Comparison of ENCODE assay signal across 8 cellular contexts in genomic region chr12:122079038-122079531, GRCh38. TPM values are rescaled to one million over a fixed set of nuclear protein-coding genes. Genes with fewer than 3 reads are reported as not detected.
DNase-seq lines count a peak whose midpoint lies in the region; ATAC-seq and TF ChIP-seq lines count a peak whose summit lies in the region.

No MANE protein-coding gene starts in this region.

- no peaks in the 10 kb centered on the region for H3K27me3 ChIP-seq in KMS-11 (ENCODE audit: insufficient read depth, low read depth)

- no peaks in the 10 kb centered on the region for H4K20me1 ChIP-seq in KMS-11 (ENCODE audit: insufficient read depth)

- H3K9me3 Mint-ChIP-seq in activated T-helper 17 cell treated with anti-CD3 and anti-CD28 coated beads, Interleukin-2, amount 50 U/mL, for 72 hours = no peaks in the 10 kb centered on the region

- peaks cover 47% of the 10 kb centered on the region; the same call in 1 of the 2 replicates for H3K79me2 ChIP-seq in KMS-11 (ENCODE audit: insufficient read depth, low read depth)

- H3K4me3 ChIP-seq in GM12864 (ENCODE audit: low read depth, low read length) (peak overlapping the region; percentile 58), KMS-11 (IDR thresholded peaks at IDR 0.05; ENCODE audit: insufficient read depth, low read depth, low read length) (no peak overlapping the region), retinal pigment epithelial cell (ENCODE audit: low read length) (peak overlapping the region; percentile 70)

- peak overlapping the region; percentile 66 for H3K9ac ChIP-seq in KMS-11

- TF ChIP-seq CTCF in GM12864 (IDR thresholded peaks at IDR 0.05; ENCODE audit: low read depth, low read length, missing control alignments) (no peak), KMS-11 (conservative IDR thresholded peaks at IDR 0.05; ENCODE audit: low read depth, low read length) (no peak), retinal pigment epithelial cell (conservative IDR thresholded peaks at IDR 0.05; ENCODE audit: low read depth, low read length) (no peak)

- H3K4me3 Mint-ChIP-seq in activated T-helper 17 cell treated with anti-CD3 and anti-CD28 coated beads, Interleukin-2, amount 50 U/mL, for 72 hours = peak overlapping the region; percentile 82

- no peaks in the 10 kb centered on the region for H3K27me3 Mint-ChIP-seq in activated T-helper 17 cell treated with anti-CD3 and anti-CD28 coated beads, Interleukin-2, amount 50 U/mL, for 72 hours

- H3K36me3 Mint-ChIP-seq in activated T-helper 17 cell treated with anti-CD3 and anti-CD28 coated beads, Interleukin-2, amount 50 U/mL, for 72 hours (ENCODE audit: low read depth) = peaks cover 22% of the 10 kb centered on the region

- H3K27ac Mint-ChIP-seq in activated T-helper 17 cell treated with anti-CD3 and anti-CD28 coated beads, Interleukin-2, amount 50 U/mL, for 72 hours = peak overlapping the region; percentile 85

- no peak overlapping the region for H3K27ac ChIP-seq in KMS-11

- intact Hi-C loops in left cardiac atrium (cut with DNase I) = loop anchor here in 1 of 2 donors (2.0 kb wide), 1 partner anchor 56 kb away; no protein-coding TSS in a partner anchor

- ATAC-seq in activated T-helper 17 cell treated with anti-CD3 and anti-CD28 coated beads, Interleukin-2, amount 50 U/mL, for 72 hours (replicated peaks) = peak; percentile 2
- no peak for ATAC-seq in left cardiac atrium
- ATAC-seq in GM19324 (IDR thresholded peaks at IDR 0.05; ENCODE audit: low FRiP score, unreplicated experiment) = no peak
- no peak for ATAC-seq in HG03280 (IDR thresholded peaks at IDR 0.05; ENCODE audit: unreplicated experiment)
- no peak for ATAC-seq in HG03432 (IDR thresholded peaks at IDR 0.05; ENCODE audit: unreplicated experiment)

- peak overlapping the region; percentile 94 for H3K4me2 ChIP-seq in KMS-11

- peaks cover 39% of the 10 kb centered on the region for H3K4me1 ChIP-seq in KMS-11 (ENCODE audit: low read depth, poor library complexity, severe bottlenecking)

- H2AFZ ChIP-seq in KMS-11 (ENCODE audit: low read depth) = no peak overlapping the region

- peaks cover 42% of the 10 kb centered on the region for H3K4me1 Mint-ChIP-seq in activated T-helper 17 cell treated with anti-CD3 and anti-CD28 coated beads, Interleukin-2, amount 50 U/mL, for 72 hours

- DNase-seq in GM12864 (ENCODE audit: low read depth) (no peak), left cardiac atrium (peak; percentile 48), retinal pigment epithelial cell (ENCODE audit: low read depth) (no peak)

- H3K36me3 ChIP-seq in KMS-11 (ENCODE audit: insufficient read depth) = no peaks in the 10 kb centered on the region

RNA-seq across cellular contexts. Expression of gene MLXIP, which starts 0.5 kb away (rescaled TPM):
- 10 to 100 TPM; 19.7 to 28.9 TPM for total RNA-seq in activated T-helper 17 cell treated with anti-CD3 and anti-CD28 coated beads, Interleukin-2, amount 50 U/mL, for 72 hours
- 10 to 100 TPM; 30.8 to 31.3 TPM for total RNA-seq in left cardiac atrium

RNA-seq across cellular contexts. Expression of gene BCL7A, which starts 57.4 kb away (rescaled TPM):
- total RNA-seq in activated T-helper 17 cell treated with anti-CD3 and anti-CD28 coated beads, Interleukin-2, amount 50 U/mL, for 72 hours = 1 to 10 TPM in 1 of 2 donors, under 1 TPM in 1; 0.82 to 1.1 TPM
- total RNA-seq in left cardiac atrium = 10 to 100 TPM in 1 of 2 donors, 1 to 10 TPM in 1; 9.8 to 11.3 TPM

Comparison
In these comparisons a context has a peak if more than half of its experiments do, and no peak if none do; other contexts are left out.
1. RNA of gene BCL7A, which starts 57.4 kb away (total RNA-seq): 9.8 to 11.3 TPM in left cardiac atrium; 0.82 to 1.1 TPM in activated T-helper 17 cell treated with anti-CD3 and anti-CD28 coated beads, Interleukin-2, amount 50 U/mL, for 72 hours; every median in the first group is over 4 times any median in the second.